In the genomic region with DNA sequence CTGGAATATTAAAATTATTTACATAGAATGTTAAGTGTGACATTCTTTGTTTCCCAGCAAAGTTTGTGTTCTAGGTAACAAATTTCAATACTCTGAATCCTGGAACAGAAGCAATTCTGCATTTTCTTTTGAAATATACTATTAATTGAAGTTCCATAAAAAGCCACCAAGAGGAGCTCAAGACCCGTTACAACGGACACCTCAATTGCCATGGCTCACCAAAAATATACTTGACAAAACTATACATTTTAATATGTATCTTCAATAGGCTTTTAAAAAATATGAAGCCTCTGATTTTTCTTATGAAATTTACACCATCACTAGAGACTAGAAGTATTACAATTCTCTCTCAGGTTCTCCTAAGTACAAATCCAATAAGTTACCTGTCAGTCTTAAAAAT, we compare ENCODE assay signal across 8 cellular contexts.
DNase-seq lines count a peak whose midpoint lies in the region; ATAC-seq, FAIRE-seq and TF ChIP-seq lines count a peak whose summit lies in the region.

No MANE protein-coding gene starts in this region.

- no peaks in the 10 kb centered on the region for H4K20me1 ChIP-seq in KMS-11 (ENCODE audit: insufficient read depth)

- intact Hi-C loops in ascending aorta (cut with DNase I): loop anchor here (5.0 kb wide), 4 partner anchors 149 to 534 kb away; no protein-coding TSS in a partner anchor
- intact Hi-C loops in left colon (cut with DNase I, micrococcal nuclease): no loop called here

- H2AFZ ChIP-seq in KMS-11 (ENCODE audit: low read depth): no peak overlapping the region

- FAIRE-seq in D721Med (lab: Jason Lieb, UNC): no peak

- H3K4me1 ChIP-seq in KMS-11 (ENCODE audit: low read depth, poor library complexity, severe bottlenecking): peaks cover 72% of the 10 kb centered on the region
- H3K4me1 ChIP-seq in ascending aorta: no peaks in the 10 kb centered on the region

- no peaks in the 10 kb centered on the region for H3K9me3 Mint-ChIP-seq in WTC11

- H3K9ac ChIP-seq in KMS-11: no peak overlapping the region

- H3K36me3 Mint-ChIP-seq in WTC11: no peaks in the 10 kb centered on the region

- H3K79me2 ChIP-seq in KMS-11 (ENCODE audit: insufficient read depth, low read depth): no peaks in the 10 kb centered on the region

- no peaks in the 10 kb centered on the region for H3K9me3 ChIP-seq in ascending aorta

- ATAC-seq in left colon: no peak
- ATAC-seq in WTC11: no peak
- no peak for ATAC-seq in GM19035 (IDR thresholded peaks at IDR 0.05; ENCODE audit: unreplicated experiment)

- no peaks in the 10 kb centered on the region for H3K27me3 Mint-ChIP-seq in WTC11 (ENCODE audit: low read depth)

- H3K4me3 ChIP-seq in KMS-11 (IDR thresholded peaks at IDR 0.05; ENCODE audit: insufficient read depth, low read depth, low read length) (no peak overlapping the region), ascending aorta (no peak overlapping the region)

- H3K27ac ChIP-seq in KMS-11: no peak overlapping the region
- peak overlapping the region in 1 of 2 donors; percentile 71 for H3K27ac ChIP-seq in ascending aorta

- TF ChIP-seq CTCF in D721Med (IDR thresholded peaks at IDR 0.05; ENCODE audit: insufficient read depth, missing control alignments) (peak; percentile 20), KMS-11 (conservative IDR thresholded peaks at IDR 0.05; ENCODE audit: low read depth, low read length) (peak; percentile 55; the same call in 1 of the 2 replicates), ascending aorta (IDR thresholded peaks at IDR 0.05) (peak; percentile 39 to 50 (median 46)), WTC11 (IDR thresholded peaks at IDR 0.05) (no peak)

- H3K4me2 ChIP-seq in KMS-11: no peak overlapping the region

- POLR2A ChIA-PET in WTC11 (lab: Charles Lee): interaction anchor here (0.7 kb wide), 2 partner anchors 36 to 50 kb away, joined by 3 to 4 read pairs; no protein-coding TSS in a partner anchor

- no peak overlapping the region for H3K27ac Mint-ChIP-seq in WTC11

- H3K27me3 ChIP-seq in KMS-11 (ENCODE audit: insufficient read depth, low read depth): no peaks in the 10 kb centered on the region
- no peaks in the 10 kb centered on the region for H3K27me3 ChIP-seq in ascending aorta

- DNase-seq in D721Med (ENCODE audit: insufficient read length, low spot score) (no peak), ascending aorta (ENCODE audit: low spot score in 2 of 2) (no peak), medulla oblongata (ENCODE audit: extremely low spot score) (peak; percentile 38), left colon (no peak), WTC11 (ENCODE audit: low spot score) (no peak)
- no peak for DNase-seq in stimulated activated naive CD4-positive, alpha-beta T cell (lab: John Stamatoyannopoulos, UW)

- peaks cover 12% of the 10 kb centered on the region for H3K4me1 Mint-ChIP-seq in WTC11

- H3K36me3 ChIP-seq in KMS-11 (ENCODE audit: insufficient read depth): no peaks in the 10 kb centered on the region
- no peaks in the 10 kb centered on the region for H3K36me3 ChIP-seq in ascending aorta

- H3K4me3 Mint-ChIP-seq in WTC11: no peak overlapping the region

- CTCF ChIA-PET in WTC11 (lab: Charles Lee): interaction anchor here (1.4 kb wide), 1 partner anchor 201 kb away, joined by 18 read pairs; no protein-coding TSS in a partner anchor

TF ChIP-seq in WTC11, 78 proteins besides CTCF, POLR2A, EP300 and RAD21:
- TF ChIP-seq, protein P1, sequence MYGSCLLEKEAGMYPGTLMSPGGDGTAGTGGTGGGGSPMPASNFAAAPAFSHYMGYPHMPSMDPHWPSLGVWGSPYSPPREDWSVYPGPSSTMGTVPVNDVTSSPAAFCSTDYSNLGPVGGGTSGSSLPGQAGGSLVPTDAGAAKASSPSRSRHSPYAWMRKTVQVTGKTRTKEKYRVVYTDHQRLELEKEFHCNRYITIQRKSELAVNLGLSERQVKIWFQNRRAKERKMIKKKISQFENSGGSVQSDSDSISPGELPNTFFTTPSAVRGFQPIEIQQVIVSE (CRISPR knock-in tag; IDR thresholded peaks at IDR 0.05; ENCODE audit: borderline replicate concordance): no peak
- no peak for TF ChIP-seq ZNF416 (CRISPR knock-in tag; IDR thresholded peaks at IDR 0.05)
- TF ChIP-seq KAT7 (CRISPR knock-in tag; IDR thresholded peaks at IDR 0.05; ENCODE audit: borderline replicate concordance): no peak
- TF ChIP-seq, protein P2, sequence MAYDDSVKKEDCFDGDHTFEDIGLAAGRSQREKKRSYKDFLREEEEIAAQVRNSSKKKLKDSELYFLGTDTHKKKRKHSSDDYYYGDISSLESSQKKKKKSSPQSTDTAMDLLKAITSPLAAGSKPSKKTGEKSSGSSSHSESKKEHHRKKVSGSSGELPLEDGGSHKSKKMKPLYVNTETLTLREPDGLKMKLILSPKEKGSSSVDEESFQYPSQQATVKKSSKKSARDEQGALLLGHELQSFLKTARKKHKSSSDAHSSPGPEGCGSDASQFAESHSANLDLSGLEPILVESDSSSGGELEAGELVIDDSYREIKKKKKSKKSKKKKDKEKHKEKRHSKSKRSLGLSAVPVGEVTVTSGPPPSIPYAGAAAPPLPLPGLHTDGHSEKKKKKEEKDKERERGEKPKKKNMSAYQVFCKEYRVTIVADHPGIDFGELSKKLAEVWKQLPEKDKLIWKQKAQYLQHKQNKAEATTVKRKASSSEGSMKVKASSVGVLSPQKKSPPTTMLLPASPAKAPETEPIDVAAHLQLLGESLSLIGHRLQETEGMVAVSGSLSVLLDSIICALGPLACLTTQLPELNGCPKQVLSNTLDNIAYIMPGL (CRISPR knock-in tag; IDR thresholded peaks at IDR 0.05): no peak
- TF ChIP-seq NR1H2 (CRISPR knock-in tag; IDR thresholded peaks at IDR 0.05): no peak
- TF ChIP-seq, protein P3, sequence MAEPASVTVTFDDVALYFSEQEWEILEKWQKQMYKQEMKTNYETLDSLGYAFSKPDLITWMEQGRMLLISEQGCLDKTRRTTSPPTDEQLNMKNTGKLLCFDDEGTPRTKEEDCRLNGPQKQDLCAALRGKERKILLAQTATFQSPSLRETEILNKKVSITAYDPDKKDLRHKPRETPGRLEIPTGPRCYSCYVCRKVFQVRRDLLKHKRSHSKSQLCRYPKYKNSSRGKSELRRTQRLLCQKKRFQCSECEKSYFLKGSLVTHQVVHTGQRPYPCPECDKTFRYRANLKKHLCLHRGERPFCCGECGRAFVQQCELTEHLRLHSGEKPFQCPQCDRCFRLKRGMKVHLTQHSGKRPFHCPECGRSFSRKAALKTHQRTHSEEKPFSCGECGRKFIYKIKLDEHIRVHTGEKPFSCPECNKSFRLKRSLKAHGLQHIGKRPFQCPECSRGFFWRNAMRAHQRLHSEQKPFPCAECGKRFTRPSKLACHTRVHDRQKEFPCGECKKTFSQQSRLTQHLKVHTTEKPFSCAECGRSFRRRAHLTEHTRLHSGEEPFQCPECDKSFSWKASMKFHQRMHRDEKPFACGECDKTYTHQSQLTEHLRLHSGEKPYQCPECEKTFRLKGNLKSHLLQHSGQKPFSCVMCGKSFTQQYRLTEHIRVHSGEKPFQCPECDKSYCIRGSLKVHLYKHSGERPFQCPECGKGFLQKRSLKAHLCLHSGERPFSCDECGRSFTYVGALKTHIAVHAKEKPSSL (CRISPR knock-in tag; conservative IDR thresholded peaks at IDR 0.05): no peak
